In the genomic region with DNA sequence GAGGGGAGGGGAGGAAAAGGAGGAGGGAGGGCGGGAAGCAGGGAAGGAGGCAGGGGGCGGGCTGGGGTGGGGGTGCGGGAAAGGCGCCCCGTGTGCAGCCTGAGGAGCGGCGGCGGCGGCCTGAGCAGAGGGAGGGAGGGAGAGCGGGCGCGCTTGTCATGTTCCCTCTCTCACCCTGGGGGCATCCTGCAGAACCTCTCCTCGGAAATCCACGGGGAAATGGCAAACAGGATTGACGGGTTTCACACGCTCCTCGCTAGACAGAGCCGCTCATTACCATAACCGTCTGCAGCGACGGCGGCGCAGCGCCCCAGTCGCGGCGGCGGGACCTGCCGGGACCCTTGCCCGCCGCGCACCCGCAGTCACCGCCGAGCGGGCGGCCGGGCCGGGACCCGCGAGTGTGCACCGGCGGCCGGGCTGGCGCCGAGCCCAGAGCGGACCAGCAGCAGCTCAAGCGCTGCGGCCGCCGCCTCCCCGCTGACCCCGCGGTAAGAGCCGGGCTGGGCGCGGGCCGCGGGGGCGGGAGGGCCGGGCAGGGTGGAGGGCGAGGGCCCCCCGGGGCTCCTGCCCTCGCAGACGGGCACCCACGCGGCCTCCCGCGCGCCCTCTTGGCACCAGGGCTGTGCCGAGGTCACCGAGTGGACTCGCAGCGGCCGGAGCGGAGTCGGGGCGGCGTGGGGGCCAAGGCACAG, we compare ENCODE assay signal across 8 cellular contexts. TPM values are rescaled to one million over a fixed set of nuclear protein-coding genes. Genes with fewer than 3 reads are reported as not detected.
DNase-seq lines count a peak whose midpoint lies in the region; ATAC-seq and TF ChIP-seq lines count a peak whose summit lies in the region.

A gene (plus strand): TSS at position 273 of the 692 bp plus-strand sequence. CDS start 5,165 bp downstream, outside the sequence.

- CTCF ChIA-PET in HEK293T (lab: Yijun Ruan, JAX), result no interaction called here

- H3K4me3 ChIP-seq in AG09309 (ENCODE audit: control insufficient read depth, low read depth, low read length) (peak within 1 kb of the TSS; percentile 75), epithelial cell of proximal tubule (ENCODE audit: low read depth, low read length) (peak within 1 kb of the TSS; percentile 75)

- POLR2A ChIA-PET in HEK293T (lab: Yijun Ruan, JAX), result interaction anchor here (0.8 to 2.2 kb wide), 7 partner anchors 8 to 62 kb away, joined by 3 to 10 read pairs (median 3); no protein-coding TSS in a partner anchor

- ATAC-seq in GM19395 (IDR thresholded peaks at IDR 0.05; ENCODE audit: unreplicated experiment), result no peak

- no peak for DNase-seq in AG09309 (ENCODE audit: low read depth)
- peak; percentile 67 for DNase-seq in HEK293T (ENCODE audit: extremely low spot score)
- peak; percentile 80 for DNase-seq in SK-N-DZ (ENCODE audit: low spot score)
- no peak for DNase-seq in epithelial cell of proximal tubule (ENCODE audit: low read depth)
- peak; percentile 45 for DNase-seq in mucosa of gallbladder (ENCODE audit: low spot score)
- peak; percentile 69 for DNase-seq in ureter (ENCODE audit: low spot score)
- no peak for DNase-seq in GM10266 (ENCODE audit: extremely low spot score)

- TF ChIP-seq CTCF in AG09309 (IDR thresholded peaks at IDR 0.05; ENCODE audit: control insufficient read depth, insufficient read depth, low read depth, low read length, missing control alignments) (no peak), epithelial cell of proximal tubule (conservative IDR thresholded peaks at IDR 0.05; ENCODE audit: low read depth, low read length) (no peak), GM10266 (IDR thresholded peaks at IDR 0.05; ENCODE audit: control insufficient read depth, insufficient read depth, low read depth, missing control alignments) (no peak)

TF ChIP-seq in HEK293T, 16 proteins besides CTCF, POLR2A, EP300 and RAD21:
- TF ChIP-seq ZNF384 (IDR thresholded peaks at IDR 0.05), result no peak
- TF ChIP-seq FOXK2 (IDR thresholded peaks at IDR 0.05), result no peak
- no peak for TF ChIP-seq SUZ12 (IDR thresholded peaks at IDR 0.05)
- TF ChIP-seq ARNT (IDR thresholded peaks at IDR 0.05), result no peak
- TF ChIP-seq ELF4 (IDR thresholded peaks at IDR 0.05), result no peak
- no peak for TF ChIP-seq TARDBP (IDR thresholded peaks at IDR 0.05)
- no peak for TF ChIP-seq LEF1 (IDR thresholded peaks at IDR 0.05; ENCODE audit: borderline replicate concordance)
- no peak for TF ChIP-seq HDGF (IDR thresholded peaks at IDR 0.05; ENCODE audit: borderline replicate concordance)
- TF ChIP-seq, protein P1, sequence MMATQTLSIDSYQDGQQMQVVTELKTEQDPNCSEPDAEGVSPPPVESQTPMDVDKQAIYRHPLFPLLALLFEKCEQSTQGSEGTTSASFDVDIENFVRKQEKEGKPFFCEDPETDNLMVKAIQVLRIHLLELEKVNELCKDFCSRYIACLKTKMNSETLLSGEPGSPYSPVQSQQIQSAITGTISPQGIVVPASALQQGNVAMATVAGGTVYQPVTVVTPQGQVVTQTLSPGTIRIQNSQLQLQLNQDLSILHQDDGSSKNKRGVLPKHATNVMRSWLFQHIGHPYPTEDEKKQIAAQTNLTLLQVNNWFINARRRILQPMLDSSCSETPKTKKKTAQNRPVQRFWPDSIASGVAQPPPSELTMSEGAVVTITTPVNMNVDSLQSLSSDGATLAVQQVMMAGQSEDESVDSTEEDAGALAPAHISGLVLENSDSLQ (IDR thresholded peaks at IDR 0.05), result no peak
- no peak for TF ChIP-seq FOXA1 (IDR thresholded peaks at IDR 0.05)
- no peak for TF ChIP-seq CTBP1 (IDR thresholded peaks at IDR 0.05; ENCODE audit: borderline replicate concordance)
- TF ChIP-seq NFRKB (IDR thresholded peaks at IDR 0.05), result no peak
- no peak for TF ChIP-seq L3MBTL2 (conservative IDR thresholded peaks at IDR 0.05)
- TF ChIP-seq FOXM1 (IDR thresholded peaks at IDR 0.05; ENCODE audit: borderline replicate concordance), result no peak
- TF ChIP-seq SP1 (IDR thresholded peaks at IDR 0.05), result no peak
- no peak for TF ChIP-seq BHLHE40 (IDR thresholded peaks at IDR 0.05; ENCODE audit: borderline replicate concordance)

RNA-seq across cellular contexts. Expression of the gene that starts here (rescaled TPM):
- polyA plus RNA-seq in SK-N-DZ (2014; cell fraction: cytosol; rRNA removed), result 8.2 and 9.4 TPM in 2 replicates
- polyA plus RNA-seq in SK-N-DZ (2014; cell fraction: nucleus; rRNA removed), result 5.8 and 8.9 TPM in 2 replicates
- 8.7 and 12.7 TPM in 2 replicates for total RNA-seq in epithelial cell of proximal tubule
- total RNA-seq in mucosa of gallbladder, result 2.6 TPM
- total RNA-seq in ureter, result 2.1 TPM

Comparison
In these comparisons a context has a peak if more than half of its experiments do, and no peak if none do; other contexts are left out.
1. DNase-seq: peak in HEK293T (single experiment), SK-N-DZ (single experiment), mucosa of gallbladder (single experiment) and ureter (single experiment); none in AG09309 (single experiment), epithelial cell of proximal tubule (single experiment) and GM10266 (single experiment).